ENCODE assay signal across 2 cellular contexts in the genomic region with DNA sequence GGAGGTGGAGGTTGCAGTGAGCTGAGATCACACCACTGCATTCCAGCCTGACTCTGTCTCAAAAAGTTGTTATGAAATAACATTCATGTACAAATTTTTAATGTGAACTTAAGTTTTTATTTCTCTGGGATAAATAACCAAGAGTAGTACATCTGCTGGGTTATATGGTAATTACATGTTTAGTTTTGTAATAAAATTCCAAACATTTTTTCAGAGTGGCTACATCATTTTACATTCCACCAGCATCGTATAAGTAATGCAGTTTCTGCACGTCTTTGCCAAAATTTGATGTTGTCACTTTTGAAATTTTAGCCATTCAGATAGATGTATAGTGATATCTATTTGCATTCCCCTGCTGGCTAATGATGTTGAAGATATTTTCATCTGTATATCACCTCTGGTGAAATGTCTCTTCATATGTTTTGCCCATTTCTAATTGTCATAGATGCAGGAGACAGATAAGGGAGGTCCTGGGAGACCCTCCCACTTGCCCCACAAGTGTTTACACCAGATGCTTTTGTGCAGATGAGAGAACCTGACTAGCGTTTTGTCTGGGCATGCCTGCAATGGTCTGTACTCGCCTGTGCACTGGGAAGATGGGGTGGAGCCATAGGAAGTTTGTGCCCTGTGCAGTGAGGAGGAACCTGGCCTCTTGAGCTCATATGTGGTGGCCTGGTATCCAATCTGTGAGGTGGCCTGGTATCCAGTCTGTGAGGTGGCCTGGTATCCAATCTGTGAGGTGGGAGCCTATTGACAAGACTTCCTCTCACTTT.
TF ChIP-seq lines count a peak whose summit lies in the region.

No MANE protein-coding gene starts in this region.

TF ChIP-seq in SK-N-SH treated with all-trans-retinoic acid at 6 μM for 48 hours, 23 proteins besides CTCF, POLR2A, EP300 and RAD21:
- TF ChIP-seq, protein P1, sequence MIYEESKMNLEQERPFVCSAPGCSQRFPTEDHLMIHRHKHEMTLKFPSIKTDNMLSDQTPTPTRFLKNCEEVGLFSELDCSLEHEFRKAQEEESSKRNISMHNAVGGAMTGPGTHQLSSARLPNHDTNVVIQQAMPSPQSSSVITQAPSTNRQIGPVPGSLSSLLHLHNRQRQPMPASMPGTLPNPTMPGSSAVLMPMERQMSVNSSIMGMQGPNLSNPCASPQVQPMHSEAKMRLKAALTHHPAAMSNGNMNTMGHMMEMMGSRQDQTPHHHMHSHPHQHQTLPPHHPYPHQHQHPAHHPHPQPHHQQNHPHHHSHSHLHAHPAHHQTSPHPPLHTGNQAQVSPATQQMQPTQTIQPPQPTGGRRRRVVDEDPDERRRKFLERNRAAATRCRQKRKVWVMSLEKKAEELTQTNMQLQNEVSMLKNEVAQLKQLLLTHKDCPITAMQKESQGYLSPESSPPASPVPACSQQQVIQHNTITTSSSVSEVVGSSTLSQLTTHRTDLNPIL (CRISPR knock-in tag; IDR thresholded peaks at IDR 0.05; ENCODE audit: low read depth): no peak
- TF ChIP-seq GLIS3 (CRISPR knock-in tag; IDR thresholded peaks at IDR 0.05) (no peak), SNAI2 (CRISPR knock-in tag; IDR thresholded peaks at IDR 0.05) (no peak), ESRRG (CRISPR knock-in tag; IDR thresholded peaks at IDR 0.05) (no peak), ISL1 (CRISPR knock-in tag; IDR thresholded peaks at IDR 0.05) (no peak), CSDC2 (CRISPR knock-in tag; IDR thresholded peaks at IDR 0.05) (no peak), ZNF565 (CRISPR knock-in tag; conservative IDR thresholded peaks at IDR 0.05; ENCODE audit: low read depth) (no peak), ZNF8 (CRISPR knock-in tag; IDR thresholded peaks at IDR 0.05) (no peak), ZNF70 (CRISPR knock-in tag; IDR thresholded peaks at IDR 0.05) (no peak), ZFP3 (CRISPR knock-in tag; IDR thresholded peaks at IDR 0.05) (no peak)
- TF ChIP-seq, protein P2, sequence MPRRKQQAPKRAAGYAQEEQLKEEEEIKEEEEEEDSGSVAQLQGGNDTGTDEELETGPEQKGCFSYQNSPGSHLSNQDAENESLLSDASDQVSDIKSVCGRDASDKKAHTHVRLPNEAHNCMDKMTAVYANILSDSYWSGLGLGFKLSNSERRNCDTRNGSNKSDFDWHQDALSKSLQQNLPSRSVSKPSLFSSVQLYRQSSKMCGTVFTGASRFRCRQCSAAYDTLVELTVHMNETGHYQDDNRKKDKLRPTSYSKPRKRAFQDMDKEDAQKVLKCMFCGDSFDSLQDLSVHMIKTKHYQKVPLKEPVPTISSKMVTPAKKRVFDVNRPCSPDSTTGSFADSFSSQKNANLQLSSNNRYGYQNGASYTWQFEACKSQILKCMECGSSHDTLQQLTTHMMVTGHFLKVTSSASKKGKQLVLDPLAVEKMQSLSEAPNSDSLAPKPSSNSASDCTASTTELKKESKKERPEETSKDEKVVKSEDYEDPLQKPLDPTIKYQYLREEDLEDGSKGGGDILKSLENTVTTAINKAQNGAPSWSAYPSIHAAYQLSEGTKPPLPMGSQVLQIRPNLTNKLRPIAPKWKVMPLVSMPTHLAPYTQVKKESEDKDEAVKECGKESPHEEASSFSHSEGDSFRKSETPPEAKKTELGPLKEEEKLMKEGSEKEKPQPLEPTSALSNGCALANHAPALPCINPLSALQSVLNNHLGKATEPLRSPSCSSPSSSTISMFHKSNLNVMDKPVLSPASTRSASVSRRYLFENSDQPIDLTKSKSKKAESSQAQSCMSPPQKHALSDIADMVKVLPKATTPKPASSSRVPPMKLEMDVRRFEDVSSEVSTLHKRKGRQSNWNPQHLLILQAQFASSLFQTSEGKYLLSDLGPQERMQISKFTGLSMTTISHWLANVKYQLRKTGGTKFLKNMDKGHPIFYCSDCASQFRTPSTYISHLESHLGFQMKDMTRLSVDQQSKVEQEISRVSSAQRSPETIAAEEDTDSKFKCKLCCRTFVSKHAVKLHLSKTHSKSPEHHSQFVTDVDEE (CRISPR knock-in tag; IDR thresholded peaks at IDR 0.05): no peak
- TF ChIP-seq, protein P3, sequence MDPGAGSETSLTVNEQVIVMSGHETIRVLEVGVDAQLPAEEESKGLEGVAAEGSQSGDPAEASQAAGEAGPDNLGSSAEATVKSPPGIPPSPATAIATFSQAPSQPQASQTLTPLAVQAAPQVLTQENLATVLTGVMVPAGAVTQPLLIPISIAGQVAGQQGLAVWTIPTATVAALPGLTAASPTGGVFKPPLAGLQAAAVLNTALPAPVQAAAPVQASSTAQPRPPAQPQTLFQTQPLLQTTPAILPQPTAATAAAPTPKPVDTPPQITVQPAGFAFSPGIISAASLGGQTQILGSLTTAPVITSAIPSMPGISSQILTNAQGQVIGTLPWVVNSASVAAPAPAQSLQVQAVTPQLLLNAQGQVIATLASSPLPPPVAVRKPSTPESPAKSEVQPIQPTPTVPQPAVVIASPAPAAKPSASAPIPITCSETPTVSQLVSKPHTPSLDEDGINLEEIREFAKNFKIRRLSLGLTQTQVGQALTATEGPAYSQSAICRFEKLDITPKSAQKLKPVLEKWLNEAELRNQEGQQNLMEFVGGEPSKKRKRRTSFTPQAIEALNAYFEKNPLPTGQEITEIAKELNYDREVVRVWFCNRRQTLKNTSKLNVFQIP (CRISPR knock-in tag; IDR thresholded peaks at IDR 0.05; ENCODE audit: borderline replicate concordance, low read depth): no peak

TF ChIP-seq in SK-N-SH, 30 proteins besides CTCF, POLR2A, EP300 and RAD21 (continued from another document):
- TF ChIP-seq, protein P4, sequence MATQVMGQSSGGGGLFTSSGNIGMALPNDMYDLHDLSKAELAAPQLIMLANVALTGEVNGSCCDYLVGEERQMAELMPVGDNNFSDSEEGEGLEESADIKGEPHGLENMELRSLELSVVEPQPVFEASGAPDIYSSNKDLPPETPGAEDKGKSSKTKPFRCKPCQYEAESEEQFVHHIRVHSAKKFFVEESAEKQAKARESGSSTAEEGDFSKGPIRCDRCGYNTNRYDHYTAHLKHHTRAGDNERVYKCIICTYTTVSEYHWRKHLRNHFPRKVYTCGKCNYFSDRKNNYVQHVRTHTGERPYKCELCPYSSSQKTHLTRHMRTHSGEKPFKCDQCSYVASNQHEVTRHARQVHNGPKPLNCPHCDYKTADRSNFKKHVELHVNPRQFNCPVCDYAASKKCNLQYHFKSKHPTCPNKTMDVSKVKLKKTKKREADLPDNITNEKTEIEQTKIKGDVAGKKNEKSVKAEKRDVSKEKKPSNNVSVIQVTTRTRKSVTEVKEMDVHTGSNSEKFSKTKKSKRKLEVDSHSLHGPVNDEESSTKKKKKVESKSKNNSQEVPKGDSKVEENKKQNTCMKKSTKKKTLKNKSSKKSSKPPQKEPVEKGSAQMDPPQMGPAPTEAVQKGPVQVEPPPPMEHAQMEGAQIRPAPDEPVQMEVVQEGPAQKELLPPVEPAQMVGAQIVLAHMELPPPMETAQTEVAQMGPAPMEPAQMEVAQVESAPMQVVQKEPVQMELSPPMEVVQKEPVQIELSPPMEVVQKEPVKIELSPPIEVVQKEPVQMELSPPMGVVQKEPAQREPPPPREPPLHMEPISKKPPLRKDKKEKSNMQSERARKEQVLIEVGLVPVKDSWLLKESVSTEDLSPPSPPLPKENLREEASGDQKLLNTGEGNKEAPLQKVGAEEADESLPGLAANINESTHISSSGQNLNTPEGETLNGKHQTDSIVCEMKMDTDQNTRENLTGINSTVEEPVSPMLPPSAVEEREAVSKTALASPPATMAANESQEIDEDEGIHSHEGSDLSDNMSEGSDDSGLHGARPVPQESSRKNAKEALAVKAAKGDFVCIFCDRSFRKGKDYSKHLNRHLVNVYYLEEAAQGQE (IDR thresholded peaks at IDR 0.05; ENCODE audit: low read depth, low read length): no peak
- no peak for TF ChIP-seq GABPA (IDR thresholded peaks at IDR 0.05; ENCODE audit: low read depth)
- no peak for TF ChIP-seq RXRA (IDR thresholded peaks at IDR 0.05; ENCODE audit: borderline replicate concordance, low read depth)
- TF ChIP-seq, protein P5, sequence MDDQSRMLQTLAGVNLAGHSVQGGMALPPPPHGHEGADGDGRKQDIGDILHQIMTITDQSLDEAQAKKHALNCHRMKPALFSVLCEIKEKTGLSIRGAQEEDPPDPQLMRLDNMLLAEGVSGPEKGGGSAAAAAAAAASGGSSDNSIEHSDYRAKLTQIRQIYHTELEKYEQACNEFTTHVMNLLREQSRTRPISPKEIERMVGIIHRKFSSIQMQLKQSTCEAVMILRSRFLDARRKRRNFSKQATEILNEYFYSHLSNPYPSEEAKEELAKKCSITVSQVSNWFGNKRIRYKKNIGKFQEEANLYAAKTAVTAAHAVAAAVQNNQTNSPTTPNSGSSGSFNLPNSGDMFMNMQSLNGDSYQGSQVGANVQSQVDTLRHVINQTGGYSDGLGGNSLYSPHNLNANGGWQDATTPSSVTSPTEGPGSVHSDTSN (IDR thresholded peaks at IDR 0.05): no peak
- TF ChIP-seq MEF2A (IDR thresholded peaks at IDR 0.05; ENCODE audit: borderline replicate concordance, low read depth): no peak
- no peak for TF ChIP-seq TCF12 (IDR thresholded peaks at IDR 0.05)
- no peak for TF ChIP-seq SMC3 (IDR thresholded peaks at IDR 0.05; ENCODE audit: low read depth, low read length)
- TF ChIP-seq MXI1 (IDR thresholded peaks at IDR 0.05; ENCODE audit: low read depth, low read length): no peak
